ENCODE assay signal across 16 cellular contexts in the genomic region with DNA sequence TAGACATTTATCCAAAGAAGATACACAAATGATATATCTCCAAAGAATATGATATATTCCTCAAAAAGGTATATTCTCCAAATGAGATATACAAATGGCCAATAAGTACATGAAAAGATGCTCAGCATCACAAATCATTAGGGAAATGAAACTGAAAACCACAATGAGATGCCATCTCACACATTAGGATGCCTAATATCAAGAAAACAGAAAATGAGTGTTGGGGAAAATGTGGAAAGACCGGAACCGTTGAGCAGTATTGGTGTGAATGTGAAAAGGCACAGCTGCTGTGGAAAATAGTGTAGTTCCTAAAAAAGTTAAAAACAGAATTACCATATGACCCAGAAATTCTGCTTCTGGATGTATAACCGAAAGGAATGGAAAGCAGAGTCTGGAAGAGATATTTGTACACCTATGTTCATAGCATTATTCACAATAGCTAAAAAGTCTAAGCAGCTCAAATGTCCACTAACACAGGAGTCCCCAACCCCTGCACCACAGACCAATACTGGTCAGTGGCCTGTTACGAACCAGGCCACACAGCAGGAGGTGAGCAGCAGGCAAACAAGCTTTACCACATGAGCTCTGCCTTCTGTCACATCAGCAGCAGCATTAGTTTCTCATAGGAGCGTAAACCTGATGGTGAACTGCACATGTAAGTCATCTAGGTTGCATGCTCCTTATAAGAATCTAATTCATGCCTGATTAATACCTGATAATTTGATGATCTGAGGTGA.
"Had no signal": no experiment of that assay in that cellular context is flagged by ENCODE, and none has a peak within 500 bp of the region (broad histone marks: within the 10 kb centered on the region; RNA-seq: fewer than 3 reads in every experiment).

No MANE protein-coding gene starts in this region.

- ATAC-seq: pancreas; stimulated activated naive CD8-positive, alpha-beta T cell treated with anti-CD3 and anti-CD28 coated beads, Interleukin-15, amount 100 ng/mL, for 72 hours; upper lobe of right lung; WTC11 had no signal

- H3K36me3 ChIP-seq: cardiac muscle cell, esophagus muscularis mucosa, pancreas, thoracic aorta, upper lobe of right lung had no signal

- H3K79me2 ChIP-seq: hepatocyte had no signal

- H3K4me2 ChIP-seq: hepatocyte had no signal

- H3K27me3 ChIP-seq: cardiac muscle cell, esophagus muscularis mucosa, hepatocyte, pancreas, upper lobe of right lung had no signal

- DNase-seq: activated CD4-positive, alpha-beta memory T cell treated with anti-CD3 and anti-CD28 coated beads, Interleukin-2, amount 10 ng/mL, durations not matched to agents 7 days and 5 days; activated CD4-positive, alpha-beta T cell treated with anti-CD3 and anti-CD28 coated beads for 4 hours; activated effector memory CD4-positive, alpha-beta T cell treated with Interleukin-2 at 50 U/mL for 16 hours; activated naive CD4-positive, alpha-beta T cell treated with anti-CD3 and anti-CD28 coated beads, Interleukin-2, amount 50 U/mL, for 16 hours; activated T-cell treated with anti-CD3 and anti-CD28 coated beads, Interleukin-2, amount 50 U/mL, for 24 hours; islet precursor cell; naive B cell; pancreas; stimulated activated CD4-positive, alpha-beta T cell treated with anti-CD3 and anti-CD28 coated beads, Interleukin-1b, Interleukin-23, amount 100 ng/mL, for 48 hours; stimulated activated naive CD8-positive, alpha-beta T cell treated with anti-CD3 and anti-CD28 coated beads, Interleukin-15, amount 100 ng/mL, for 72 hours; upper lobe of right lung had no signal

- FAIRE-seq: pancreas had no signal

- H3K4me3 ChIP-seq: cardiac muscle cell, esophagus muscularis mucosa, hepatocyte, pancreas, thoracic aorta, upper lobe of right lung had no signal

- H3K4me1 ChIP-seq: esophagus muscularis mucosa, pancreas, upper lobe of right lung had no signal

- H3K9me3 ChIP-seq: esophagus muscularis mucosa, pancreas, thoracic aorta, upper lobe of right lung had no signal

- H3K27ac ChIP-seq: cardiac muscle cell, esophagus muscularis mucosa, hepatocyte, pancreas, thoracic aorta, upper lobe of right lung had no signal
